29 cellular contexts compared by ENCODE assay signal in genomic region chr6:87346700-87347099, GRCh38. TPM values are rescaled to one million over a fixed set of nuclear protein-coding genes. Genes with fewer than 3 reads are reported as not detected.
"Had no signal": no experiment of that assay in that cellular context is flagged by ENCODE, and none has a peak within 500 bp of the region (broad histone marks: within the 10 kb centered on the region; RNA-seq: fewer than 3 reads in every experiment).

No MANE protein-coding gene starts in this region.

- H3K4me1 ChIP-seq: stomach, suprapubic skin, thyroid gland, tibial artery, tibial nerve, transverse colon, upper lobe of left lung, upper lobe of right lung, uterus, vagina had no signal

- H3K27ac ChIP-seq: stomach, suprapubic skin, testis, thoracic aorta, thyroid gland, tibial artery, tibial nerve, transverse colon, upper lobe of left lung, upper lobe of right lung, uterus, vagina had no signal

- H3K4me3 ChIP-seq: stomach, suprapubic skin, testis, thoracic aorta, thyroid gland, tibial artery, tibial nerve, transverse colon, upper lobe of left lung, upper lobe of right lung, uterus, vagina had no signal

- FAIRE-seq: urothelium cell line had no signal

- ATAC-seq: stimulated activated effector memory CD8-positive, alpha-beta T cell treated with anti-CD3 and anti-CD28 coated beads, Interleukin-12 subunit alpha, Interleukin-12 subunit beta, amount 100 ng/mL, for 72 hours; stimulated activated memory B cell treated with anti-CD40 and anti-IgM and Interleukin-4, amounts not matched to agents 10 μg/mL and 1 μg/mL and 100 μg/mL, for 72 hours; stimulated activated naive B cell treated with anti-CD40 and anti-IgM and Interleukin-4, amounts not matched to agents 10 μg/mL and 1 μg/mL and 100 μg/mL, for 72 hours; stimulated activated naive CD8-positive, alpha-beta T cell treated with anti-CD3 and anti-CD28 coated beads, Interleukin-15, amount 100 ng/mL, for 72 hours; stimulated activated naive CD8-positive, alpha-beta T cell treated with anti-CD3 and anti-CD28 coated beads, Interleukin-15, Interleukin-2, amounts not matched to agents 100 U/mL and 50 U/mL, for 24 hours; upper lobe of right lung had no signal

- H3K9me3 ChIP-seq: stomach, suprapubic skin, testis, thoracic aorta, thyroid gland, tibial artery, tibial nerve, transverse colon, upper lobe of left lung, upper lobe of right lung, uterus, vagina had no signal

- H3K36me3 ChIP-seq: suprapubic skin, thoracic aorta, thyroid gland, transverse colon, upper lobe of right lung, vagina had no signal

- H3K27me3 ChIP-seq: stomach, suprapubic skin, testis, thyroid gland, tibial artery, tibial nerve, transverse colon, upper lobe of left lung, upper lobe of right lung, uterus, vagina had no signal

- DNase-seq: stimulated activated CD4-positive, alpha-beta T cell treated with anti-CD3 and anti-CD28 coated beads, Interleukin-2, amount 100 ng/mL, for 48 hours; stimulated activated CD4-positive, alpha-beta T cell treated with anti-CD3 and anti-CD28 coated beads, Interleukin-4, amount 100 ng/mL, for 1 hour; stimulated activated CD4-positive, alpha-beta T cell treated with anti-CD3 and anti-CD28 coated beads, Interleukin-4, amount 100 ng/mL, for 24 hours; stimulated activated CD4-positive, alpha-beta T cell treated with anti-CD3 and anti-CD28 coated beads, Interleukin-4, amount 100 ng/mL, for 4 hours; stimulated activated CD8-positive, alpha-beta memory T cell treated with anti-CD3 and anti-CD28 coated beads, Interleukin-4, amount 100 ng/mL, for 48 hours; stimulated activated naive B cell treated with anti-CD40 and anti-IgM and Interleukin-4, amounts not matched to agents 10 μg/mL and 1 μg/mL and 100 μg/mL, for 72 hours; stimulated activated naive CD4-positive, alpha-beta T cell; stimulated activated naive CD4-positive, alpha-beta T cell treated with Interleukin-2 at 50 U/mL for 16 hours; stimulated activated naive CD8-positive, alpha-beta T cell treated with anti-CD3 and anti-CD28 coated beads, Interleukin-15, amount 100 ng/mL, for 72 hours; stimulated activated naive CD8-positive, alpha-beta T cell treated with anti-CD3 and anti-CD28 coated beads, Interleukin-15, Interleukin-2, amounts not matched to agents 100 U/mL and 50 U/mL, for 24 hours; stomach; substantia nigra; testis; thyroid gland; tibial artery; transverse colon; trophoblast cell; upper lobe of left lung; upper lobe of right lung; uterus had no signal

RNA-seq across cellular contexts. Expression of gene GJB7, which starts 17.6 kb away (rescaled TPM):
- total RNA-seq: stomach, subcutaneous adipose tissue, temporal lobe, thoracic aorta, thyroid gland, tibial nerve, transverse colon, upper lobe of right lung, vagina had no signal
